ENCODE assay signal across 15 cellular contexts in genomic region chr1:57887973-57888491, GRCh38.
DNase-seq lines count a peak whose midpoint lies in the region; ATAC-seq and TF ChIP-seq lines count a peak whose summit lies in the region.
"Had no signal": no experiment of that assay in that cellular context is flagged by ENCODE, and none has a peak within 500 bp of the region (broad histone marks: within the 10 kb centered on the region; RNA-seq: fewer than 3 reads in every experiment).

No MANE protein-coding gene starts in this region.

- H2AK5ac ChIP-seq in neuronal stem cell (ENCODE audit: low read depth, low read length), result no peak overlapping the region

- no peaks in the 10 kb centered on the region for H3K27me3 ChIP-seq in Caco-2 (replicated peaks; ENCODE audit: control insufficient read depth, insufficient read depth, low read length)
- H3K27me3 ChIP-seq in brain microvascular endothelial cell (replicated peaks), result no peaks in the 10 kb centered on the region
- no peaks in the 10 kb centered on the region for H3K27me3 ChIP-seq in neuronal stem cell (ENCODE audit: control insufficient read depth in 3 of 3, insufficient read depth in 3 of 3, low read depth in 1 of 3, low read length in 3 of 3)
- peaks cover 0 to 2% (median 0%) of the 10 kb centered on the region in 3 donors for H3K27me3 ChIP-seq in psoas muscle (ENCODE audit: insufficient read depth in 3 of 3, low read length in 2 of 3)
- H3K27me3 ChIP-seq: BE2C had no signal

- no peaks in the 10 kb centered on the region for H3K36me3 Mint-ChIP-seq in Caco-2 (ENCODE audit: insufficient read depth, unreplicated experiment)
- H3K36me3 Mint-ChIP-seq in immature natural killer cell, result no peaks in the 10 kb centered on the region
- H3K36me3 Mint-ChIP-seq: CD14-positive monocyte; CD8-positive, alpha-beta T cell had no signal

- H3K4me1 ChIP-seq in Caco-2, result no peaks in the 10 kb centered on the region
- peaks cover 7 to 11% of the 10 kb centered on the region in 2 donors for H3K4me1 ChIP-seq in neuronal stem cell (ENCODE audit: control insufficient read depth in 2 of 2, insufficient read depth in 1 of 2, low read depth in 1 of 2, low read length in 2 of 2)
- no peaks in the 10 kb centered on the region for H3K4me1 ChIP-seq in psoas muscle
- H3K4me1 ChIP-seq: BE2C had no signal

- no peaks in the 10 kb centered on the region for H3K27me3 Mint-ChIP-seq in Caco-2 (ENCODE audit: insufficient read depth, unreplicated experiment)
- H3K27me3 Mint-ChIP-seq in immature natural killer cell (ENCODE audit: low read depth in 3 of 3), result peaks cover 0 to 2% (median 0%) of the 10 kb centered on the region in 3 donors
- H3K27me3 Mint-ChIP-seq: IgD-negative memory B cell had no signal

- H2BK120ac ChIP-seq in neuronal stem cell (ENCODE audit: low read depth, low read length), result no peak overlapping the region

- no peak overlapping the region for H3K4ac ChIP-seq in neuronal stem cell (ENCODE audit: low read length)

- no peak for ATAC-seq in psoas muscle
- ATAC-seq: CD8-positive, alpha-beta T cell; GM12878; GM23338 had no signal

- no TSS peak for BruUV-seq in Caco-2 (replicated peaks; lab: Mats Ljungman, UMichigan)

- DNase-seq in Caco-2, result peak; percentile 12 to 29
- DNase-seq in HEK293T (ENCODE audit: extremely low spot score), result peak; percentile 12
- DNase-seq in brain microvascular endothelial cell, result peak; percentile 1
- no peak for DNase-seq in neuronal stem cell (ENCODE audit: low spot score)
- no peak for DNase-seq in immature natural killer cell
- no peak for DNase-seq in psoas muscle
- DNase-seq in UCSD-AML1 (lab: John Stamatoyannopoulos, UW; ENCODE audit: unreplicated experiment), result no peak
- DNase-seq: BE2C; CD8-positive, alpha-beta T cell; COR-L47; H7 had no signal

- peak overlapping the region; percentile 25 for H2AFZ ChIP-seq in neuronal stem cell (ENCODE audit: low read length)
- H2AFZ ChIP-seq: GM23338 had no signal

- H3K23ac ChIP-seq in neuronal stem cell (ENCODE audit: low read depth, low read length, poor library complexity), result no peak overlapping the region

- H3K27ac Mint-ChIP-seq in Caco-2 (ENCODE audit: unreplicated experiment) (no peak overlapping the region), immature natural killer cell (no peak overlapping the region)
- H3K27ac Mint-ChIP-seq: CD14-positive monocyte; CD8-positive, alpha-beta T cell; GM23338; IgD-negative memory B cell had no signal

- H3K4me1 Mint-ChIP-seq in Caco-2 (ENCODE audit: low read depth, unreplicated experiment), result no peaks in the 10 kb centered on the region
- H3K4me1 Mint-ChIP-seq in immature natural killer cell, result no peaks in the 10 kb centered on the region
- H3K4me1 Mint-ChIP-seq: CD14-positive monocyte, IgD-negative memory B cell had no signal

- no peak overlapping the region for H3K4me2 ChIP-seq in neuronal stem cell (ENCODE audit: insufficient read depth, low read length, poor library complexity, severe bottlenecking)
- H3K4me2 ChIP-seq: GM23338 had no signal

- in situ Hi-C loops in brain microvascular endothelial cell (cut with HindIII; ENCODE audit: low pct_ligation_motif_present, low sequenced_read_pairs), result no loop called here

- H4K91ac ChIP-seq in neuronal stem cell (ENCODE audit: low read depth, low read length, poor library complexity), result no peak overlapping the region

- no peak overlapping the region for H2BK15ac ChIP-seq in neuronal stem cell (ENCODE audit: low read length)

- H3K36me3 ChIP-seq in Caco-2 (ENCODE audit: control insufficient read depth, insufficient read depth, low read length), result no peaks in the 10 kb centered on the region
- no peaks in the 10 kb centered on the region for H3K36me3 ChIP-seq in brain microvascular endothelial cell (replicated peaks)
- H3K36me3 ChIP-seq in neuronal stem cell (replicated peaks in 1 of 2; ENCODE audit: control insufficient read depth in 2 of 2, insufficient read depth in 2 of 2, low read length in 2 of 2), result no peaks in the 10 kb centered on the region
- H3K36me3 ChIP-seq in psoas muscle (ENCODE audit: insufficient read depth in 1 of 2, low read depth in 1 of 2), result no peaks in the 10 kb centered on the region
- H3K36me3 ChIP-seq: BE2C had no signal

- H3K9me3 ChIP-seq in Caco-2 (no peaks in the 10 kb centered on the region), neuronal stem cell (replicated peaks in 1 of 2; ENCODE audit: control insufficient read depth in 2 of 2, insufficient read depth in 1 of 2, low read depth in 1 of 2, low read length in 2 of 2) (no peaks in the 10 kb centered on the region), psoas muscle (no peaks in the 10 kb centered on the region)
- H3K9me3 ChIP-seq: BE2C had no signal

- WGBS in neuronal stem cell (ENCODE audit: extremely low coverage in 2 of 2, insufficient read length in 2 of 2, insufficient replicate concordance in 1 of 2), 2 donors, result no CpG with 5 or more reads among the region's 5 CpGs
- 60 to 67% (median 61%) methylated on average over 5 of the region's 5 CpGs for WGBS in psoas muscle, 3 donors

- intact Hi-C loops in Caco-2 (cut with micrococcal nuclease; ENCODE audit: unreplicated experiment), result no loop called here
- intact Hi-C loops in psoas muscle (cut with DNase I), result no loop called here

- H3K14ac ChIP-seq in neuronal stem cell (ENCODE audit: low read length), result no peak overlapping the region

- no peak overlapping the region for H3K9ac ChIP-seq in neuronal stem cell (ENCODE audit: low read depth, low read length, poor library complexity)

- H3K27ac ChIP-seq in brain microvascular endothelial cell (no peak overlapping the region), neuronal stem cell (replicated peaks; ENCODE audit: low read length) (no peak overlapping the region), psoas muscle (no peak overlapping the region)

- H3K79me1 ChIP-seq in neuronal stem cell (ENCODE audit: low read depth, low read length), result no peaks in the 10 kb centered on the region

- H3K9me3 Mint-ChIP-seq in Caco-2 (ENCODE audit: unreplicated experiment), result no peaks in the 10 kb centered on the region
- peaks cover 0 to 3% (median 0%) of the 10 kb centered on the region in 6 donors for H3K9me3 Mint-ChIP-seq in immature natural killer cell
- H3K9me3 Mint-ChIP-seq: CD8-positive, alpha-beta T cell; GM23338 had no signal

- H3K4me3 Mint-ChIP-seq in Caco-2 (ENCODE audit: unreplicated experiment) (no peak overlapping the region), immature natural killer cell (no peak overlapping the region)
- H3K4me3 Mint-ChIP-seq: CD14-positive monocyte; CD8-positive, alpha-beta T cell; GM23338; IgD-negative memory B cell had no signal

- CTCF ChIA-PET in Caco-2 (lab: Charles Lee) (no interaction called here), HEK293T (lab: Yijun Ruan, JAX) (no interaction called here)

- H2BK5ac ChIP-seq in neuronal stem cell (ENCODE audit: low read length), result no peak overlapping the region

- TF ChIP-seq CTCF in Caco-2 (IDR thresholded peaks at IDR 0.05; ENCODE audit: insufficient read depth in 1 of 2, low read depth in 1 of 2, low read length in 1 of 2, severe bottlenecking in 1 of 2, unreplicated experiment in 1 of 2) (no peak), brain microvascular endothelial cell (IDR thresholded peaks at IDR 0.05; ENCODE audit: low read depth, low read length, missing control alignments) (no peak), psoas muscle (IDR thresholded peaks at IDR 0.05) (no peak)

- H2BK12ac ChIP-seq in neuronal stem cell (ENCODE audit: low read length), result no peak overlapping the region

- POLR2A ChIA-PET in Caco-2 (lab: Charles Lee) (no interaction called here), HEK293T (lab: Yijun Ruan, JAX) (no interaction called here)

- H4K8ac ChIP-seq in neuronal stem cell (ENCODE audit: low read depth, low read length), result no peak overlapping the region

- H3K4me3 ChIP-seq in Caco-2 (ENCODE audit: low read depth, low read length) (no peak overlapping the region), brain microvascular endothelial cell (ENCODE audit: low read depth, low read length) (no peak overlapping the region), neuronal stem cell (ENCODE audit: low read length in 2 of 2) (no peak overlapping the region), psoas muscle (no peak overlapping the region)
- H3K4me3 ChIP-seq: GM12878, GM23338 had no signal

- no peak overlapping the region for H3K18ac ChIP-seq in neuronal stem cell (ENCODE audit: low read length)

TF ChIP-seq in HEK293T, 16 proteins besides CTCF, POLR2A, EP300 and RAD21:
- no peak for TF ChIP-seq SP1 (IDR thresholded peaks at IDR 0.05)
- TF ChIP-seq HDGF (IDR thresholded peaks at IDR 0.05; ENCODE audit: borderline replicate concordance), result no peak
- TF ChIP-seq ARNT (IDR thresholded peaks at IDR 0.05), result no peak
- TF ChIP-seq CTBP1 (IDR thresholded peaks at IDR 0.05; ENCODE audit: borderline replicate concordance), result no peak
- no peak for TF ChIP-seq LEF1 (IDR thresholded peaks at IDR 0.05; ENCODE audit: borderline replicate concordance)
- TF ChIP-seq PKNOX1 (IDR thresholded peaks at IDR 0.05), result peak; percentile 66

Comparison
In these comparisons a context has a peak if more than half of its experiments do, and no peak if none do; other contexts are left out.
1. DNase-seq: peak in Caco-2 (2 of 2), HEK293T (single experiment) and brain microvascular endothelial cell (single experiment); none in neuronal stem cell (single experiment), immature natural killer cell (0 of 3), psoas muscle (0 of 2) and UCSD-AML1 (single experiment).